8 cellular contexts compared by ENCODE assay signal in genomic region chr18:59308201-59309014, GRCh38.
DNase-seq lines count a peak whose midpoint lies in the region; ATAC-seq, FAIRE-seq and TF ChIP-seq lines count a peak whose summit lies in the region.

No MANE protein-coding gene starts in this region.

- DNase-seq in D721Med (ENCODE audit: insufficient read length, low spot score) (peak; percentile 98), KBM-7 (peak; percentile 79), RPMI8226 (peak; percentile 82), foreskin melanocyte (peak; percentile 44), nucleus accumbens (lab: John Stamatoyannopoulos, UW) (peak in 46 of 56 donors; percentile 2 to 79 (median 29)), superior temporal gyrus (ENCODE audit: extremely low spot score) (peak; percentile 53)
- peak; percentile 52 for DNase-seq in activated effector memory CD4-positive, alpha-beta T cell treated with Interleukin-2 at 50 U/mL for 16 hours

- ATAC-seq in GM21619 (IDR thresholded peaks at IDR 0.05; ENCODE audit: unreplicated experiment), result peak; percentile 94

- FAIRE-seq in D721Med (lab: Jason Lieb, UNC), result peak; percentile 99

- in situ Hi-C loops in KBM-7 (cut with MboI; ENCODE audit: low pct_unique_long_range_greater_than_20kb, low sequenced_read_pairs), result loop anchor here (25.0 kb wide), 1 partner anchor 104 kb away; no protein-coding TSS in a partner anchor

- peak; percentile 67 for TF ChIP-seq CTCF in D721Med (IDR thresholded peaks at IDR 0.05; ENCODE audit: insufficient read depth, missing control alignments)

Comparison
In these comparisons a context has a peak if more than half of its experiments do, and no peak if none do; other contexts are left out.
1. Peak in every context shown above with its lines: DNase-seq and ATAC-seq.
2. DNase-seq: peak in every context shown above with its lines; median percentile 98 in D721Med; 82 in RPMI8226; 79 in KBM-7; 53 in superior temporal gyrus; 52 in activated effector memory CD4-positive, alpha-beta T cell treated with Interleukin-2 at 50 U/mL for 16 hours; 44 in foreskin melanocyte; 29 in nucleus accumbens.